1 cellular context compared by ENCODE assay signal in the genomic region with DNA sequence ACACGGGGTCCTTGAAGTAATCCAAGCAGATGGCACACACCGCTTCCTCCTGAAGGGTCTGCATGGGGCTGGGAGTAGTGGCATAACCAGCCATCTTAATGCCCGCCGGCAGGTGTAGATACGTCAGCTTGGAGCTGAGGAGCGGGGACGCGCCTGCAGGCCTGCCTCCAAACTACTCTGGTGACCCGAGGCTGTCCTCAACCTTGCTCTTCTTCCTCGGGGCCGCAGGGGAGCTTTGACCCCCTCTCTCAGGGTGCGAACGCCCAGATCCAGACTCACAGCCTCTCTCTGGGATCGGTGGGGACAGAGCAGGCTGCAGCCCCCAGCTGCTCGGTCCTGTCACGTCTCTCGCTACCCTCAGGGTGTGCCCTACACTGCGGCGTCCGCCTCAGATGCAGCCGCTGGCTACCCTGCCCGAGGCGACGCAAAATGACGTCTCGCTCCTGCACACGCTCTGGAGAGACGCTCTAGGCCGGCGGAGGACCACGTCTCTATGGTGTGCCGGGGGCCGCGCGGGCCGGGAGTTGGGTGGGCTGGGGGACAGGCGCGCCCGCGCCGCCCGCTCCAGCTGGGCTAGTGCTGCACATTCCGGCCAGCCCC.
TF ChIP-seq lines count a peak whose summit lies in the region.

A gene (minus strand): TSS at position 424 of the 600 bp plus-strand sequence. CDS start 330 bp downstream, at position 94.

TF ChIP-seq in HepG2, 621 proteins besides CTCF, POLR2A, EP300 and RAD21 (continued from another document and continues in another):
- TF ChIP-seq, protein P1, sequence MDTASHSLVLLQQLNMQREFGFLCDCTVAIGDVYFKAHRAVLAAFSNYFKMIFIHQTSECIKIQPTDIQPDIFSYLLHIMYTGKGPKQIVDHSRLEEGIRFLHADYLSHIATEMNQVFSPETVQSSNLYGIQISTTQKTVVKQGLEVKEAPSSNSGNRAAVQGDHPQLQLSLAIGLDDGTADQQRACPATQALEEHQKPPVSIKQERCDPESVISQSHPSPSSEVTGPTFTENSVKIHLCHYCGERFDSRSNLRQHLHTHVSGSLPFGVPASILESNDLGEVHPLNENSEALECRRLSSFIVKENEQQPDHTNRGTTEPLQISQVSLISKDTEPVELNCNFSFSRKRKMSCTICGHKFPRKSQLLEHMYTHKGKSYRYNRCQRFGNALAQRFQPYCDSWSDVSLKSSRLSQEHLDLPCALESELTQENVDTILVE (CRISPR knock-in tag; IDR thresholded peaks at IDR 0.05), result peak; percentile 72; the same call in 1 of the 2 replicates
- TF ChIP-seq GABPA (IDR thresholded peaks at IDR 0.05; ENCODE audit: low read depth, low read length) (peak; percentile 51; the same call in 1 of the 2 replicates), GABPA (CRISPR knock-in tag; IDR thresholded peaks at IDR 0.05; ENCODE audit: low read depth) (peak; percentile 76), GTF3A (CRISPR knock-in tag; conservative IDR thresholded peaks at IDR 0.05) (no peak), ZFP36L1 (CRISPR knock-in tag; IDR thresholded peaks at IDR 0.05) (0 out of 2 replicates have a peak, but pooled peaks have one; percentile 25), ATM (IDR thresholded peaks at IDR 0.05; ENCODE audit: borderline replicate concordance) (no peak), ZNF546 (CRISPR knock-in tag; conservative IDR thresholded peaks at IDR 0.05) (peak; percentile 87; the same call in 1 of the 2 replicates), ZKSCAN1 (IDR thresholded peaks at IDR 0.05; ENCODE audit: low read length) (no peak), SAFB2 (CRISPR knock-in tag; IDR thresholded peaks at IDR 0.05; ENCODE audit: borderline replicate concordance, low read depth) (peak; percentile 97), ZNF24 (IDR thresholded peaks at IDR 0.05) (0 out of 2 replicates have a peak, but pooled peaks have one; percentile 8), ZNF709 (CRISPR knock-in tag; IDR thresholded peaks at IDR 0.05) (peak; percentile 70; the same call in 1 of the 2 replicates), ZNF543 (CRISPR knock-in tag; IDR thresholded peaks at IDR 0.05) (peak; percentile 27; the same call in 1 of the 2 replicates), ASH2L (IDR thresholded peaks at IDR 0.05; ENCODE audit: insufficient read length, low read depth, low read length) (no peak), HNRNPLL (IDR thresholded peaks at IDR 0.05; ENCODE audit: low read depth, low read length, poor library complexity, severe bottlenecking) (peak; percentile 40), RARG (CRISPR knock-in tag; IDR thresholded peaks at IDR 0.05; ENCODE audit: low read depth) (0 out of 2 replicates have a peak, but pooled peaks have one; percentile 24), RBM39 (IDR thresholded peaks at IDR 0.05; ENCODE audit: low read depth, low read length, poor library complexity, severe bottlenecking) (peak; percentile 46), SIN3A (IDR thresholded peaks at IDR 0.05; ENCODE audit: borderline replicate concordance, low read depth, low read length) (peak; percentile 83; the same call in 1 of the 2 replicates), FOXK2 (IDR thresholded peaks at IDR 0.05) (no peak), KDM2A (CRISPR knock-in tag; IDR thresholded peaks at IDR 0.05; ENCODE audit: borderline replicate concordance, low read depth) (peak; percentile 97), ZNF225 (CRISPR knock-in tag; IDR thresholded peaks at IDR 0.05) (peak; percentile 20; the same call in 1 of the 2 replicates), PPARG (CRISPR knock-in tag; conservative IDR thresholded peaks at IDR 0.05) (peak; percentile 69), SAP130 (CRISPR knock-in tag; IDR thresholded peaks at IDR 0.05; ENCODE audit: low read depth) (peak; percentile 95), SALL2 (CRISPR knock-in tag; IDR thresholded peaks at IDR 0.05) (no peak), GATAD1 (CRISPR knock-in tag; IDR thresholded peaks at IDR 0.05) (peak; percentile 96), NR2F6 (IDR thresholded peaks at IDR 0.05) (no peak), NR2F6 (CRISPR knock-in tag; IDR thresholded peaks at IDR 0.05) (peak; percentile 60; the same call in 1 of the 2 replicates), SYNCRIP (IDR thresholded peaks at IDR 0.05; ENCODE audit: insufficient read depth, low read depth, low read length) (no peak), ZKSCAN8 (CRISPR knock-in tag; IDR thresholded peaks at IDR 0.05; ENCODE audit: borderline replicate concordance) (no peak), SPEN (CRISPR knock-in tag; IDR thresholded peaks at IDR 0.05; ENCODE audit: low read depth) (peak; percentile 93), NONO (IDR thresholded peaks at IDR 0.05) (no peak), NONO (CRISPR knock-in tag; conservative IDR thresholded peaks at IDR 0.05) (peak; percentile 84), ZNF430 (CRISPR knock-in tag; IDR thresholded peaks at IDR 0.05) (peak; percentile 82), PHF21A (CRISPR knock-in tag; IDR thresholded peaks at IDR 0.05) (peak; percentile 69), ZSCAN22 (CRISPR knock-in tag; IDR thresholded peaks at IDR 0.05) (no peak)
- TF ChIP-seq, protein P2, sequence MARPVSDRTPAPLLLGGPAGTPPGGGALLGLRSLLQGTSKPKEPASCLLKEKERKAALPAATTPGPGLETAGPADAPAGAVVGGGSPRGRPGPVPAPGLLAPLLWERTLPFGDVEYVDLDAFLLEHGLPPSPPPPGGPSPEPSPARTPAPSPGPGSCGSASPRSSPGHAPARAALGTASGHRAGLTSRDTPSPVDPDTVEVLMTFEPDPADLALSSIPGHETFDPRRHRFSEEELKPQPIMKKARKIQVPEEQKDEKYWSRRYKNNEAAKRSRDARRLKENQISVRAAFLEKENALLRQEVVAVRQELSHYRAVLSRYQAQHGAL (CRISPR knock-in tag; IDR thresholded peaks at IDR 0.05; ENCODE audit: not compliant biosample characterization), result no peak
- TF ChIP-seq, protein P3, sequence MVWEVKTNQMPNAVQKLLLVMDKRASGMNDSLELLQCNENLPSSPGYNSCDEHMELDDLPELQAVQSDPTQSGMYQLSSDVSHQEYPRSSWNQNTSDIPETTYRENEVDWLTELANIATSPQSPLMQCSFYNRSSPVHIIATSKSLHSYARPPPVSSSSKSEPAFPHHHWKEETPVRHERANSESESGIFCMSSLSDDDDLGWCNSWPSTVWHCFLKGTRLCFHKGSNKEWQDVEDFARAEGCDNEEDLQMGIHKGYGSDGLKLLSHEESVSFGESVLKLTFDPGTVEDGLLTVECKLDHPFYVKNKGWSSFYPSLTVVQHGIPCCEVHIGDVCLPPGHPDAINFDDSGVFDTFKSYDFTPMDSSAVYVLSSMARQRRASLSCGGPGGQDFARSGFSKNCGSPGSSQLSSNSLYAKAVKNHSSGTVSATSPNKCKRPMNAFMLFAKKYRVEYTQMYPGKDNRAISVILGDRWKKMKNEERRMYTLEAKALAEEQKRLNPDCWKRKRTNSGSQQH (CRISPR knock-in tag; IDR thresholded peaks at IDR 0.05; ENCODE audit: low read depth), result peak; percentile 86
- TF ChIP-seq, protein P4, sequence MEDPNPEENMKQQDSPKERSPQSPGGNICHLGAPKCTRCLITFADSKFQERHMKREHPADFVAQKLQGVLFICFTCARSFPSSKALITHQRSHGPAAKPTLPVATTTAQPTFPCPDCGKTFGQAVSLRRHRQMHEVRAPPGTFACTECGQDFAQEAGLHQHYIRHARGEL (CRISPR knock-in tag; IDR thresholded peaks at IDR 0.05), result no peak
- TF ChIP-seq, protein P5, sequence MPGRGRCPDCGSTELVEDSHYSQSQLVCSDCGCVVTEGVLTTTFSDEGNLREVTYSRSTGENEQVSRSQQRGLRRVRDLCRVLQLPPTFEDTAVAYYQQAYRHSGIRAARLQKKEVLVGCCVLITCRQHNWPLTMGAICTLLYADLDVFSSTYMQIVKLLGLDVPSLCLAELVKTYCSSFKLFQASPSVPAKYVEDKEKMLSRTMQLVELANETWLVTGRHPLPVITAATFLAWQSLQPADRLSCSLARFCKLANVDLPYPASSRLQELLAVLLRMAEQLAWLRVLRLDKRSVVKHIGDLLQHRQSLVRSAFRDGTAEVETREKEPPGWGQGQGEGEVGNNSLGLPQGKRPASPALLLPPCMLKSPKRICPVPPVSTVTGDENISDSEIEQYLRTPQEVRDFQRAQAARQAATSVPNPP (CRISPR knock-in tag; IDR thresholded peaks at IDR 0.05), result no peak
- TF ChIP-seq, protein P6, sequence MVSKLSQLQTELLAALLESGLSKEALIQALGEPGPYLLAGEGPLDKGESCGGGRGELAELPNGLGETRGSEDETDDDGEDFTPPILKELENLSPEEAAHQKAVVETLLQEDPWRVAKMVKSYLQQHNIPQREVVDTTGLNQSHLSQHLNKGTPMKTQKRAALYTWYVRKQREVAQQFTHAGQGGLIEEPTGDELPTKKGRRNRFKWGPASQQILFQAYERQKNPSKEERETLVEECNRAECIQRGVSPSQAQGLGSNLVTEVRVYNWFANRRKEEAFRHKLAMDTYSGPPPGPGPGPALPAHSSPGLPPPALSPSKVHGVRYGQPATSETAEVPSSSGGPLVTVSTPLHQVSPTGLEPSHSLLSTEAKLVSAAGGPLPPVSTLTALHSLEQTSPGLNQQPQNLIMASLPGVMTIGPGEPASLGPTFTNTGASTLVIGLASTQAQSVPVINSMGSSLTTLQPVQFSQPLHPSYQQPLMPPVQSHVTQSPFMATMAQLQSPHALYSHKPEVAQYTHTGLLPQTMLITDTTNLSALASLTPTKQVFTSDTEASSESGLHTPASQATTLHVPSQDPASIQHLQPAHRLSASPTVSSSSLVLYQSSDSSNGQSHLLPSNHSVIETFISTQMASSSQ (IDR thresholded peaks at IDR 0.05; ENCODE audit: low read depth), result no peak; the same call in 1 of the 2 replicates
- TF ChIP-seq, protein P6 (CRISPR knock-in tag; IDR thresholded peaks at IDR 0.05; ENCODE audit: borderline replicate concordance), result no peak
- TF ChIP-seq, protein P7, sequence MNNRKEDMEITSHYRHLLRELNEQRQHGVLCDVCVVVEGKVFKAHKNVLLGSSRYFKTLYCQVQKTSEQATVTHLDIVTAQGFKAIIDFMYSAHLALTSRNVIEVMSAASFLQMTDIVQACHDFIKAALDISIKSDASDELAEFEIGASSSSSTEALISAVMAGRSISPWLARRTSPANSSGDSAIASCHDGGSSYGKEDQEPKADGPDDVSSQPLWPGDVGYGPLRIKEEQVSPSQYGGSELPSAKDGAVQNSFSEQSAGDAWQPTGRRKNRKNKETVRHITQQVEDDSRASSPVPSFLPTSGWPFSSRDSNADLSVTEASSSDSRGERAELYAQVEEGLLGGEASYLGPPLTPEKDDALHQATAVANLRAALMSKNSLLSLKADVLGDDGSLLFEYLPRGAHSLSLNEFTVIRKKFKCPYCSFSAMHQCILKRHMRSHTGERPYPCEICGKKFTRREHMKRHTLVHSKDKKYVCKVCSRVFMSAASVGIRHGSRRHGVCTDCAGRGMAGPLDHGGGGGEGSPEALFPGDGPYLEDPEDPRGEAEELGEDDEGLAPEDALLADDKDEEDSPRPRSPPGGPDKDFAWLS (CRISPR knock-in tag; IDR thresholded peaks at IDR 0.05; ENCODE audit: borderline replicate concordance), result no peak; the same call in 1 of the 2 replicates
- TF ChIP-seq, protein P8, sequence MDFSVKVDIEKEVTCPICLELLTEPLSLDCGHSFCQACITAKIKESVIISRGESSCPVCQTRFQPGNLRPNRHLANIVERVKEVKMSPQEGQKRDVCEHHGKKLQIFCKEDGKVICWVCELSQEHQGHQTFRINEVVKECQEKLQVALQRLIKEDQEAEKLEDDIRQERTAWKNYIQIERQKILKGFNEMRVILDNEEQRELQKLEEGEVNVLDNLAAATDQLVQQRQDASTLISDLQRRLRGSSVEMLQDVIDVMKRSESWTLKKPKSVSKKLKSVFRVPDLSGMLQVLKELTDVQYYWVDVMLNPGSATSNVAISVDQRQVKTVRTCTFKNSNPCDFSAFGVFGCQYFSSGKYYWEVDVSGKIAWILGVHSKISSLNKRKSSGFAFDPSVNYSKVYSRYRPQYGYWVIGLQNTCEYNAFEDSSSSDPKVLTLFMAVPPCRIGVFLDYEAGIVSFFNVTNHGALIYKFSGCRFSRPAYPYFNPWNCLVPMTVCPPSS (IDR thresholded peaks at IDR 0.05), result no peak
- TF ChIP-seq, protein P9, sequence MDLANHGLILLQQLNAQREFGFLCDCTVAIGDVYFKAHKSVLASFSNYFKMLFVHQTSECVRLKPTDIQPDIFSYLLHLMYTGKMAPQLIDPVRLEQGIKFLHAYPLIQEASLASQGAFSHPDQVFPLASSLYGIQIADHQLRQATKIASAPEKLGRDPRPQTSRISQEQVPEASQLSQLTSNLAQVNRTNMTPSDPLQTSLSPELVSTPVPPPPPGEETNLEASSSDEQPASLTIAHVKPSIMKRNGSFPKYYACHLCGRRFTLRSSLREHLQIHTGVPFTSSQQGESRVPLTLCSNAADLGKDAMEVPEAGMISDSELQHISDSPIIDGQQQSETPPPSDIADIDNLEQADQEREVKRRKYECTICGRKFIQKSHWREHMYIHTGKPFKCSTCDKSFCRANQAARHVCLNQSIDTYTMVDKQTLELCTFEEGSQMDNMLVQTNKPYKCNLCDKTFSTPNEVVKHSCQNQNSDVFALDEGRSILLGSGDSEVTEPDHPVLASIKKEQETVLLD (CRISPR knock-in tag; IDR thresholded peaks at IDR 0.05; ENCODE audit: low read depth), result no peak
- TF ChIP-seq, protein P10, sequence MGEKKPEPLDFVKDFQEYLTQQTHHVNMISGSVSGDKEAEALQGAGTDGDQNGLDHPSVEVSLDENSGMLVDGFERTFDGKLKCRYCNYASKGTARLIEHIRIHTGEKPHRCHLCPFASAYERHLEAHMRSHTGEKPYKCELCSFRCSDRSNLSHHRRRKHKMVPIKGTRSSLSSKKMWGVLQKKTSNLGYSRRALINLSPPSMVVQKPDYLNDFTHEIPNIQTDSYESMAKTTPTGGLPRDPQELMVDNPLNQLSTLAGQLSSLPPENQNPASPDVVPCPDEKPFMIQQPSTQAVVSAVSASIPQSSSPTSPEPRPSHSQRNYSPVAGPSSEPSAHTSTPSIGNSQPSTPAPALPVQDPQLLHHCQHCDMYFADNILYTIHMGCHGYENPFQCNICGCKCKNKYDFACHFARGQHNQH (CRISPR knock-in tag; IDR thresholded peaks at IDR 0.05), result peak; percentile 78
- TF ChIP-seq, protein P11, sequence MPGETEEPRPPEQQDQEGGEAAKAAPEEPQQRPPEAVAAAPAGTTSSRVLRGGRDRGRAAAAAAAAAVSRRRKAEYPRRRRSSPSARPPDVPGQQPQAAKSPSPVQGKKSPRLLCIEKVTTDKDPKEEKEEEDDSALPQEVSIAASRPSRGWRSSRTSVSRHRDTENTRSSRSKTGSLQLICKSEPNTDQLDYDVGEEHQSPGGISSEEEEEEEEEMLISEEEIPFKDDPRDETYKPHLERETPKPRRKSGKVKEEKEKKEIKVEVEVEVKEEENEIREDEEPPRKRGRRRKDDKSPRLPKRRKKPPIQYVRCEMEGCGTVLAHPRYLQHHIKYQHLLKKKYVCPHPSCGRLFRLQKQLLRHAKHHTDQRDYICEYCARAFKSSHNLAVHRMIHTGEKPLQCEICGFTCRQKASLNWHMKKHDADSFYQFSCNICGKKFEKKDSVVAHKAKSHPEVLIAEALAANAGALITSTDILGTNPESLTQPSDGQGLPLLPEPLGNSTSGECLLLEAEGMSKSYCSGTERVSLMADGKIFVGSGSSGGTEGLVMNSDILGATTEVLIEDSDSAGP (CRISPR knock-in tag; IDR thresholded peaks at IDR 0.05; ENCODE audit: borderline replicate concordance), result peak; percentile 63; the same call in 1 of the 2 replicates
